In the genomic region with DNA sequence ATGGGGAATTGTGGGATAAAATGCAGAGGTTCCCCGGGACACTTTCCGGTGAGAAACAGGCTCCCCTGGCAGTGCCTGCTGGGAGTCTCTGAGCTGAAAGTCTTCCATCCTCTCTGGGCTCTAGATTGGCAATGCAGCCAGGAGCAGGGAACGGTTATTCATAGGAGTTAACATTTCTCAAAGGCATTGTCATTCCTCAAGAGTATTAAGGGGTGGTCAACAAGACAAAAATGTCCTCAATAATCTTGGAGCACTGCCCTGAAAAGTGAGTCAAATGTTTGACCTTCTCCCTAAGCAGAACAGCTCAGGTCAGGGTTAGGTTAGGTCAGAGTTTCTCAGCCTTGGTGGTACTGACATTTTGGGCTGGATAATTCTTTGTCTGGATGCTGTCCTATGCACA, we compare ENCODE assay signal across 33 cellular contexts. TPM values are rescaled to one million over a fixed set of nuclear protein-coding genes. Genes with fewer than 3 reads are reported as not detected.
"Had no signal": no experiment of that assay in that cellular context is flagged by ENCODE, and none has a peak within 500 bp of the region (broad histone marks: within the 10 kb centered on the region; RNA-seq: fewer than 3 reads in every experiment).

No MANE protein-coding gene starts in this region.

- H3K9me3 ChIP-seq: gastrocnemius medialis, neutrophil, ovary, right lobe of liver, thyroid gland, upper lobe of right lung had no signal

- H3K36me3 ChIP-seq: gastrocnemius medialis, neutrophil, ovary, right lobe of liver, thyroid gland, upper lobe of right lung, WERI-Rb-1 had no signal

- H3K4me3 ChIP-seq: gastrocnemius medialis, ovary, right lobe of liver, skin epidermis, thyroid gland, upper lobe of right lung had no signal

- H3K27me3 ChIP-seq: neutrophil, ovary, right lobe of liver, thyroid gland had no signal

- ATAC-seq: activated CD4-positive, CD25-positive, alpha-beta regulatory T cell treated with anti-CD3 and anti-CD28 coated beads, Interleukin-2, amount 50 U/mL, for 24 hours; activated naive CD8-positive, alpha-beta T cell treated with anti-CD3 and anti-CD28 coated beads, Interleukin-2, amount 50 U/mL, for 24 hours; activated T-helper 17 cell treated with anti-CD3 and anti-CD28 coated beads, Interleukin-2, amount 50 U/mL, for 72 hours; esophagus mucosa; gastrocnemius medialis; right lobe of liver; stimulated activated memory B cell treated with anti-CD40 and anti-IgM and Interleukin-4, amounts not matched to agents 10 μg/mL and 1 μg/mL and 100 μg/mL, for 72 hours; stimulated activated naive CD8-positive, alpha-beta T cell treated with anti-CD3 and anti-CD28 coated beads, Interleukin-15, amount 100 ng/mL, for 72 hours; upper lobe of right lung had no signal

- DNase-seq: activated CD4-positive, alpha-beta memory T cell treated with anti-CD3 and anti-CD28 coated beads for 36 hours; activated CD4-positive, alpha-beta T cell treated with anti-CD3 and anti-CD28 coated beads, Interleukin-2, amount 10 ng/mL, durations not matched to agents 24 days and 14 days; activated CD8-positive, alpha-beta memory T cell treated with anti-CD3 and anti-CD28 coated beads, Interleukin-2, amount 50 U/mL, for 48 hours; activated gamma-delta T cell treated with Interleukin-2 at 50 U/mL for 16 hours; activated naive CD4-positive, alpha-beta T cell treated with anti-CD3 and anti-CD28 coated beads, Interleukin-2, amount 50 U/mL, for 16 hours; activated naive CD8-positive, alpha-beta T cell treated with anti-CD3 and anti-CD28 coated beads, Interleukin-2, amount 50 U/mL, for 24 hours; activated T-cell treated with anti-CD3 and anti-CD28 coated beads, Interleukin-2, amount 50 U/mL, for 24 hours; amygdala; endodermal cell; gastrocnemius medialis; glutamatergic neuron; islet precursor cell; mammary epithelial cell; naive B cell; nephron progenitor cell; ovary; right lobe of liver; stimulated activated CD4-positive, alpha-beta T cell treated with anti-CD3 and anti-CD28 coated beads, Interleukin-4, amount 100 ng/mL, for 4 hours; stimulated activated CD8-positive, alpha-beta memory T cell treated with anti-CD3 and anti-CD28 coated beads, Interleukin-4, amount 100 ng/mL, for 48 hours; stimulated activated naive CD8-positive, alpha-beta T cell treated with anti-CD3 and anti-CD28 coated beads, Interleukin-15, amount 100 ng/mL, for 72 hours; T1000; thyroid gland; upper lobe of right lung; WERI-Rb-1 had no signal

RNA-seq across cellular contexts. Expression of a gene that starts 13.2 kb away (rescaled TPM):
- total RNA-seq: activated CD4-positive, alpha-beta memory T cell treated with anti-CD3 and anti-CD28 coated beads for 36 hours; activated CD4-positive, alpha-beta T cell treated with anti-CD3 and anti-CD28 coated beads, Interleukin-2, amount 10 ng/mL, durations not matched to agents 24 days and 14 days; activated CD8-positive, alpha-beta memory T cell treated with anti-CD3 and anti-CD28 coated beads for 36 hours; activated T-helper 17 cell treated with anti-CD3 and anti-CD28 coated beads, Interleukin-2, amount 50 U/mL, for 72 hours; gastrocnemius medialis; mammary epithelial cell; progenitor cell of endocrine pancreas; renal cortical epithelial cell; right lobe of liver; thyroid gland had no signal
